Comparison of ENCODE assay signal across 2 cellular contexts in the genomic region with DNA sequence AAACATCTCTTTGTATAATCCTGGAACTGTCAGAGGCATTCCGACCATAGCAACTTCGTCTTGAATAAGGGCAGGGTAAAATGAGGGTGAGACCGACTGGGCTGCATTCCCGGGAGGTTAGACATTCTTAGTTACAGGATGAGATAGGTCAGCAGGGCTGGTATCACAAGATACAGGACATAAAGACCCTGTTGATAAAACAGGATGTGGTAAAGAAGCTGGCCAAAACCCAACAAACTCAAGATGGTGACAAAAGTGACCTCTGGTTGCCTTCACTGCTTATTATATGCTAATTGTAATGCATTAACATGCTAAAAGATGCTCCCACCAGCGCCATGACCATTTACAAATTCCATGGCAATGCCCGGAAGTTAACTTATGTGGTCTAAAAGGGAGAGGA.
TF ChIP-seq lines count a peak whose summit lies in the region.

No MANE protein-coding gene starts in this region.

TF ChIP-seq in liver, 16 proteins besides CTCF, POLR2A, EP300 and RAD21 (continued from another document):
- TF ChIP-seq ATF3 (IDR thresholded peaks at IDR 0.05) = no peak

TF ChIP-seq in HepG2, 621 proteins besides CTCF, POLR2A, EP300 and RAD21 (continued from another document):
- no peak for TF ChIP-seq HES4 (CRISPR knock-in tag; IDR thresholded peaks at IDR 0.05; ENCODE audit: borderline replicate concordance)
- no peak for TF ChIP-seq EHMT2 (IDR thresholded peaks at IDR 0.05; ENCODE audit: borderline replicate concordance, low read depth, low read length)
- no peak for TF ChIP-seq PHF20 (CRISPR knock-in tag; IDR thresholded peaks at IDR 0.05)
- no peak for TF ChIP-seq ZNF724P (CRISPR knock-in tag; IDR thresholded peaks at IDR 0.05; ENCODE audit: borderline replicate concordance)
- TF ChIP-seq MXD3 (CRISPR knock-in tag; IDR thresholded peaks at IDR 0.05) = no peak
- no peak for TF ChIP-seq ZNF317 (CRISPR knock-in tag; IDR thresholded peaks at IDR 0.05)
- TF ChIP-seq MAFK (conservative IDR thresholded peaks at IDR 0.05 in 1 of 2, IDR thresholded peaks at IDR 0.05 in 1 of 2; ENCODE audit: low read length in 2 of 2) = no peak
- no peak for TF ChIP-seq CHD2 (IDR thresholded peaks at IDR 0.05; ENCODE audit: low read depth, low read length)
- no peak for TF ChIP-seq ZNF530 (CRISPR knock-in tag; IDR thresholded peaks at IDR 0.05; ENCODE audit: low read depth)
- no peak for TF ChIP-seq ZNF780A (CRISPR knock-in tag; IDR thresholded peaks at IDR 0.05)
